1 cellular context compared by ENCODE assay signal in the genomic region with DNA sequence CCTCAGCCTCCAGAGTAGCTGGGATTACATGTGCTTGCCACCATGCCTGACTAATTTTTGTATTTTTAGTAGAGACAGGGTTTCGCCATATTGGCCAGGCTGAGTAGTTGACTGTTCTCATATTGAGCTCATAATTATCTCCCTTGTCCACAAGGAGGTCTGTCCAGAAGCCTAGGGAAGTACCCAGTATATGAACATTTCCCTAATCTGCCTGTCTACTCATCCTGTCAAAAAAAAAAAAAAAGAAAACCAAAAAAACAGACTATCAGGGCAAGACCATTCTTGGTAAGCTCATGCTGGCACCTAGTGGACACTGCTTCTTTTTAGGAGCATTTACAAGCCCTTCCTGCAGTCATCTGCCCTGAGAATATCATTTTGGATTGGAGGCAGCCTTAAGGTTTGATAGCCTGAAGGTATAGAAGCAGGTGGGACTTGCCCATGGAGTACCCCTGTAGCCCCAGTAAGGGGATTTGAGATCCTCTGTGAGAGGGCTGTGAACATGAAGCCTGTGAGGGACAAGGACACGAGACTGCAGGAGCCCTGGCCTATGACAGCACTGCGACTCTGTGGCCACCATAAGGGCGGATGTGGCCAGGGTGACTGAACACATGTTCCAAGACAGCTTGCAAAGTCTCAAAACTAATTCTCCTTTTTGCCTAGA.
TF ChIP-seq lines count a peak whose summit lies in the region.

No MANE protein-coding gene starts in this region.

TF ChIP-seq in GM12878, 131 proteins besides CTCF, POLR2A, EP300 and RAD21 (continued from another document and continues in another):
- TF ChIP-seq CUX1 (IDR thresholded peaks at IDR 0.05; ENCODE audit: insufficient replicate concordance, low read depth, low read length) (no peak), SREBF2 (IDR thresholded peaks at IDR 0.05; ENCODE audit: low read length) (no peak), JUNB (IDR thresholded peaks at IDR 0.05) (no peak; the same call in 1 of the 2 replicates), BMI1 (IDR thresholded peaks at IDR 0.05; ENCODE audit: borderline replicate concordance) (no peak), STAT1 (conservative IDR thresholded peaks at IDR 0.05) (no peak), RB1 (IDR thresholded peaks at IDR 0.05; ENCODE audit: borderline replicate concordance) (peak; percentile 19; the same call in 1 of the 2 replicates), TAF1 (IDR thresholded peaks at IDR 0.05; ENCODE audit: borderline replicate concordance, low read depth, low read length) (no peak), GATAD2B (conservative IDR thresholded peaks at IDR 0.05; ENCODE audit: low read depth) (no peak), FOS (IDR thresholded peaks at IDR 0.05; ENCODE audit: borderline replicate concordance, extremely low read depth, insufficient read length) (no peak), MEF2A (IDR thresholded peaks at IDR 0.05; ENCODE audit: insufficient read depth, low read depth, low read length) (no peak), SIN3A (IDR thresholded peaks at IDR 0.05; ENCODE audit: low read depth, low read length) (no peak), HDAC6 (IDR thresholded peaks at IDR 0.05; ENCODE audit: unreplicated experiment) (no peak), TCF7 (IDR thresholded peaks at IDR 0.05; ENCODE audit: borderline replicate concordance) (no peak), ASH2L (IDR thresholded peaks at IDR 0.05; ENCODE audit: borderline replicate concordance, low read depth) (no peak), SPI1 (IDR thresholded peaks at IDR 0.05; ENCODE audit: borderline replicate concordance, insufficient read depth, low read depth, low read length) (peak; percentile 17; the same call in 1 of the 2 replicates), NFXL1 (IDR thresholded peaks at IDR 0.05; ENCODE audit: borderline replicate concordance) (no peak), CREB1 (IDR thresholded peaks at IDR 0.05; ENCODE audit: low read depth) (no peak; the same call in 1 of the 2 replicates), IKZF2 (IDR thresholded peaks at IDR 0.05) (peak; percentile 41 to 47; a peak in 2 of 4 replicates), RBBP5 (conservative IDR thresholded peaks at IDR 0.05) (no peak), BCL11A (IDR thresholded peaks at IDR 0.05; ENCODE audit: low read depth, low read length) (no peak; the same call in 1 of the 2 replicates), ZNF207 (IDR thresholded peaks at IDR 0.05; ENCODE audit: borderline replicate concordance) (no peak; the same call in 1 of the 2 replicates), SUPT20H (IDR thresholded peaks at IDR 0.05; ENCODE audit: borderline replicate concordance, control insufficient read depth, low read depth, low read length) (no peak), NR2F1 (conservative IDR thresholded peaks at IDR 0.05) (no peak), IRF4 (IDR thresholded peaks at IDR 0.05; ENCODE audit: low read depth, low read length) (peak; percentile 29; the same call in 1 of the 2 replicates), RAD51 (IDR thresholded peaks at IDR 0.05) (peak; percentile 53), ZBTB33 (IDR thresholded peaks at IDR 0.05) (no peak), KLF5 (IDR thresholded peaks at IDR 0.05; ENCODE audit: partially characterized antibody) (peak; percentile 37), MTA2 (IDR thresholded peaks at IDR 0.05; ENCODE audit: low read depth) (peak; percentile 27; the same call in 1 of the 2 replicates)
- TF ChIP-seq, protein P1, sequence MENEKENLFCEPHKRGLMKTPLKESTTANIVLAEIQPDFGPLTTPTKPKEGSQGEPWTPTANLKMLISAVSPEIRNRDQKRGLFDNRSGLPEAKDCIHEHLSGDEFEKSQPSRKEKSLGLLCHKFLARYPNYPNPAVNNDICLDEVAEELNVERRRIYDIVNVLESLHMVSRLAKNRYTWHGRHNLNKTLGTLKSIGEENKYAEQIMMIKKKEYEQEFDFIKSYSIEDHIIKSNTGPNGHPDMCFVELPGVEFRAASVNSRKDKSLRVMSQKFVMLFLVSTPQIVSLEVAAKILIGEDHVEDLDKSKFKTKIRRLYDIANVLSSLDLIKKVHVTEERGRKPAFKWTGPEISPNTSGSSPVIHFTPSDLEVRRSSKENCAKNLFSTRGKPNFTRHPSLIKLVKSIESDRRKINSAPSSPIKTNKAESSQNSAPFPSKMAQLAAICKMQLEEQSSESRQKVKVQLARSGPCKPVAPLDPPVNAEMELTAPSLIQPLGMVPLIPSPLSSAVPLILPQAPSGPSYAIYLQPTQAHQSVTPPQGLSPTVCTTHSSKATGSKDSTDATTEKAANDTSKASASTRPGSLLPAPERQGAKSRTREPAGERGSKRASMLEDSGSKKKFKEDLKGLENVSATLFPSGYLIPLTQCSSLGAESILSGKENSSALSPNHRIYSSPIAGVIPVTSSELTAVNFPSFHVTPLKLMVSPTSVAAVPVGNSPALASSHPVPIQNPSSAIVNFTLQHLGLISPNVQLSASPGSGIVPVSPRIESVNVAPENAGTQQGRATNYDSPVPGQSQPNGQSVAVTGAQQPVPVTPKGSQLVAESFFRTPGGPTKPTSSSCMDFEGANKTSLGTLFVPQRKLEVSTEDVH (IDR thresholded peaks at IDR 0.05; ENCODE audit: low read depth, partially characterized antibody) = no peak
- TF ChIP-seq, protein P2, sequence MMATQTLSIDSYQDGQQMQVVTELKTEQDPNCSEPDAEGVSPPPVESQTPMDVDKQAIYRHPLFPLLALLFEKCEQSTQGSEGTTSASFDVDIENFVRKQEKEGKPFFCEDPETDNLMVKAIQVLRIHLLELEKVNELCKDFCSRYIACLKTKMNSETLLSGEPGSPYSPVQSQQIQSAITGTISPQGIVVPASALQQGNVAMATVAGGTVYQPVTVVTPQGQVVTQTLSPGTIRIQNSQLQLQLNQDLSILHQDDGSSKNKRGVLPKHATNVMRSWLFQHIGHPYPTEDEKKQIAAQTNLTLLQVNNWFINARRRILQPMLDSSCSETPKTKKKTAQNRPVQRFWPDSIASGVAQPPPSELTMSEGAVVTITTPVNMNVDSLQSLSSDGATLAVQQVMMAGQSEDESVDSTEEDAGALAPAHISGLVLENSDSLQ (IDR thresholded peaks at IDR 0.05) = peak; percentile 66
- TF ChIP-seq, protein P3, sequence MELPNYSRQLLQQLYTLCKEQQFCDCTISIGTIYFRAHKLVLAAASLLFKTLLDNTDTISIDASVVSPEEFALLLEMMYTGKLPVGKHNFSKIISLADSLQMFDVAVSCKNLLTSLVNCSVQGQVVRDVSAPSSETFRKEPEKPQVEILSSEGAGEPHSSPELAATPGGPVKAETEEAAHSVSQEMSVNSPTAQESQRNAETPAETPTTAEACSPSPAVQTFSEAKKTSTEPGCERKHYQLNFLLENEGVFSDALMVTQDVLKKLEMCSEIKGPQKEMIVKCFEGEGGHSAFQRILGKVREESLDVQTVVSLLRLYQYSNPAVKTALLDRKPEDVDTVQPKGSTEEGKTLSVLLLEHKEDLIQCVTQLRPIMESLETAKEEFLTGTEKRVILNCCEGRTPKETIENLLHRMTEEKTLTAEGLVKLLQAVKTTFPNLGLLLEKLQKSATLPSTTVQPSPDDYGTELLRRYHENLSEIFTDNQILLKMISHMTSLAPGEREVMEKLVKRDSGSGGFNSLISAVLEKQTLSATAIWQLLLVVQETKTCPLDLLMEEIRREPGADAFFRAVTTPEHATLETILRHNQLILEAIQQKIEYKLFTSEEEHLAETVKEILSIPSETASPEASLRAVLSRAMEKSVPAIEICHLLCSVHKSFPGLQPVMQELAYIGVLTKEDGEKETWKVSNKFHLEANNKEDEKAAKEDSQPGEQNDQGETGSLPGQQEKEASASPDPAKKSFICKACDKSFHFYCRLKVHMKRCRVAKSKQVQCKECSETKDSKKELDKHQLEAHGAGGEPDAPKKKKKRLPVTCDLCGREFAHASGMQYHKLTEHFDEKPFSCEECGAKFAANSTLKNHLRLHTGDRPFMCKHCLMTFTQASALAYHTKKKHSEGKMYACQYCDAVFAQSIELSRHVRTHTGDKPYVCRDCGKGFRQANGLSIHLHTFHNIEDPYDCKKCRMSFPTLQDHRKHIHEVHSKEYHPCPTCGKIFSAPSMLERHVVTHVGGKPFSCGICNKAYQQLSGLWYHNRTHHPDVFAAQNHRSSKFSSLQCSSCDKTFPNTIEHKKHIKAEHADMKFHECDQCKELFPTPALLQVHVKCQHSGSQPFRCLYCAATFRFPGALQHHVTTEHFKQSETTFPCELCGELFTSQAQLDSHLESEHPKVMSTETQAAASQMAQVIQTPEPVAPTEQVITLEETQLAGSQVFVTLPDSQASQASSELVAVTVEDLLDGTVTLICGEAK (IDR thresholded peaks at IDR 0.05; ENCODE audit: borderline replicate concordance) = no peak; the same call in 1 of the 2 replicates
- TF ChIP-seq, protein P4, sequence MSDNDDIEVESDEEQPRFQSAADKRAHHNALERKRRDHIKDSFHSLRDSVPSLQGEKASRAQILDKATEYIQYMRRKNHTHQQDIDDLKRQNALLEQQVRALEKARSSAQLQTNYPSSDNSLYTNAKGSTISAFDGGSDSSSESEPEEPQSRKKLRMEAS (IDR thresholded peaks at IDR 0.05; ENCODE audit: low read depth, low read length) = peak; percentile 88
- TF ChIP-seq, protein P5, sequence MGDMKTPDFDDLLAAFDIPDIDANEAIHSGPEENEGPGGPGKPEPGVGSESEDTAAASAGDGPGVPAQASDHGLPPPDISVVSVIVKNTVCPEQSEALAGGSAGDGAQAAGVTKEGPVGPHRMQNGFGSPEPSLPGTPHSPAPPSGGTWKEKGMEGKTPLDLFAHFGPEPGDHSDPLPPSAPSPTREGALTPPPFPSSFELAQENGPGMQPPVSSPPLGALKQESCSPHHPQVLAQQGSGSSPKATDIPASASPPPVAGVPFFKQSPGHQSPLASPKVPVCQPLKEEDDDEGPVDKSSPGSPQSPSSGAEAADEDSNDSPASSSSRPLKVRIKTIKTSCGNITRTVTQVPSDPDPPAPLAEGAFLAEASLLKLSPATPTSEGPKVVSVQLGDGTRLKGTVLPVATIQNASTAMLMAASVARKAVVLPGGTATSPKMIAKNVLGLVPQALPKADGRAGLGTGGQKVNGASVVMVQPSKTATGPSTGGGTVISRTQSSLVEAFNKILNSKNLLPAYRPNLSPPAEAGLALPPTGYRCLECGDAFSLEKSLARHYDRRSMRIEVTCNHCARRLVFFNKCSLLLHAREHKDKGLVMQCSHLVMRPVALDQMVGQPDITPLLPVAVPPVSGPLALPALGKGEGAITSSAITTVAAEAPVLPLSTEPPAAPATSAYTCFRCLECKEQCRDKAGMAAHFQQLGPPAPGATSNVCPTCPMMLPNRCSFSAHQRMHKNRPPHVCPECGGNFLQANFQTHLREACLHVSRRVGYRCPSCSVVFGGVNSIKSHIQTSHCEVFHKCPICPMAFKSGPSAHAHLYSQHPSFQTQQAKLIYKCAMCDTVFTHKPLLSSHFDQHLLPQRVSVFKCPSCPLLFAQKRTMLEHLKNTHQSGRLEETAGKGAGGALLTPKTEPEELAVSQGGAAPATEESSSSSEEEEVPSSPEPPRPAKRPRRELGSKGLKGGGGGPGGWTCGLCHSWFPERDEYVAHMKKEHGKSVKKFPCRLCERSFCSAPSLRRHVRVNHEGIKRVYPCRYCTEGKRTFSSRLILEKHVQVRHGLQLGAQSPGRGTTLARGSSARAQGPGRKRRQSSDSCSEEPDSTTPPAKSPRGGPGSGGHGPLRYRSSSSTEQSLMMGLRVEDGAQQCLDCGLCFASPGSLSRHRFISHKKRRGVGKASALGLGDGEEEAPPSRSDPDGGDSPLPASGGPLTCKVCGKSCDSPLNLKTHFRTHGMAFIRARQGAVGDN (IDR thresholded peaks at IDR 0.05) = peak; percentile 94
